20 cellular contexts compared by ENCODE assay signal in genomic region chr1:48291421-48291820, GRCh38.
"Had no signal": no experiment of that assay in that cellular context is flagged by ENCODE, and none has a peak within 500 bp of the region (broad histone marks: within the 10 kb centered on the region; RNA-seq: fewer than 3 reads in every experiment).

No MANE protein-coding gene starts in this region.

- H3K27me3 ChIP-seq: gastrocnemius medialis, heart right ventricle, left lung, neural progenitor cell, pancreas had no signal

- H3K4me3 ChIP-seq: coronary artery, gastrocnemius medialis, heart right ventricle, left lung, lower lobe of right lung, neural progenitor cell, pancreas had no signal

- H2AFZ ChIP-seq: neural progenitor cell had no signal

- H3K4me1 Mint-ChIP-seq: memory B cell had no signal

- H3K27ac Mint-ChIP-seq: memory B cell, natural killer cell, neural progenitor cell, progenitor cell of endocrine pancreas had no signal

- H3K4me2 ChIP-seq: neural progenitor cell had no signal

- H3K27me3 Mint-ChIP-seq: progenitor cell of endocrine pancreas had no signal

- H3K9me3 ChIP-seq: gastrocnemius medialis, lower lobe of right lung, pancreas had no signal

- FAIRE-seq: keratinocyte, pancreas, small intestine had no signal

- H3K36me3 Mint-ChIP-seq: memory B cell, natural killer cell had no signal

- DNase-seq: effector CD8-positive, alpha-beta T cell; gastrocnemius medialis; heart right ventricle; hypothalamus; lower lobe of right lung; natural killer cell; occipital lobe; pancreas; right cardiac atrium; stimulated activated CD4-positive, alpha-beta T cell treated with anti-CD3 and anti-CD28 coated beads, Interleukin-2, amount 100 ng/mL, for 48 hours; stimulated activated naive CD4-positive, alpha-beta T cell treated with Interleukin-2 at 50 U/mL for 16 hours; trophoblast cell had no signal

- ATAC-seq: esophagus mucosa, gastrocnemius medialis, heart right ventricle, left lung, natural killer cell, pancreas, right cardiac atrium had no signal

- H3K9me3 Mint-ChIP-seq: memory B cell, natural killer cell had no signal

- H3K27ac ChIP-seq: coronary artery, gastrocnemius medialis, heart right ventricle, left lung, lower lobe of right lung, neural progenitor cell, pancreas had no signal

- H3K36me3 ChIP-seq: gastrocnemius medialis, heart right ventricle, left lung, lower lobe of right lung, pancreas had no signal

- H3K4me3 Mint-ChIP-seq: memory B cell, natural killer cell, neural progenitor cell had no signal

- H3K9ac ChIP-seq: neural progenitor cell had no signal

- H3K4me1 ChIP-seq: gastrocnemius medialis, heart right ventricle, lower lobe of right lung, neural progenitor cell, pancreas had no signal
